In the genomic region with DNA sequence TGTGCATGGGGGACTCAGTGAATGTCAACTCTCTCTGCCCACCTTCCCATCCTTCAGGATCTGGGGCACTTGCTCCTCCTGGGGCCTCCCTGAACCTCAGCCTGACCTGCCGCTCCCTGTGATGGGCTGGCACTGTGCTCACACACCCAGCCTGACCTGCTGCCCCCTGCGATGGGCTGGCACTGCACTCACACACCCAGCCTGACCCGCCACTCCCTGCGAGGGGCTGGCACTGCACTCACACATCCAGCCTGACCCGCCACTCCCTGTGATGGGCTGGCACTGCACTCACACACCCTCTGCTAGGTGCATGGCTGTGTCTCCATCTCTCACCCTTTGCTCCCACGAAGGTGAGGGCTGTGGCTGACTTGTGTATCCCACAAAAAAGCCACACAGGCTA, we compare ENCODE assay signal across 1 cellular context.
TF ChIP-seq lines count a peak whose summit lies in the region.

No MANE protein-coding gene starts in this region.

TF ChIP-seq in H1, 55 proteins besides CTCF, POLR2A, EP300 and RAD21 (continued from another document):
- no peak for TF ChIP-seq NANOG (IDR thresholded peaks at IDR 0.05; ENCODE audit: insufficient read depth, low read depth, low read length, poor library complexity, severe bottlenecking)
- no peak for TF ChIP-seq HDAC2 (IDR thresholded peaks at IDR 0.05; ENCODE audit: borderline replicate concordance in 1 of 2, low read depth in 2 of 2, low read length in 2 of 2)
- no peak for TF ChIP-seq POU5F1 (IDR thresholded peaks at IDR 0.05; ENCODE audit: low read depth, low read length)
- no peak for TF ChIP-seq BRCA1 (IDR thresholded peaks at IDR 0.05; ENCODE audit: low read depth, low read length)
- no peak for TF ChIP-seq SP1 (IDR thresholded peaks at IDR 0.05; ENCODE audit: low read depth, low read length)
- TF ChIP-seq MAFK (IDR thresholded peaks at IDR 0.05; ENCODE audit: low read depth, low read length): no peak
- no peak for TF ChIP-seq SIN3A (conservative IDR thresholded peaks at IDR 0.05 in 1 of 2, IDR thresholded peaks at IDR 0.05 in 1 of 2; ENCODE audit: low read depth in 1 of 2, low read length in 2 of 2)
- no peak for TF ChIP-seq TCF12 (IDR thresholded peaks at IDR 0.05; ENCODE audit: low read depth, low read length)
- TF ChIP-seq TAF1 (IDR thresholded peaks at IDR 0.05; ENCODE audit: low read depth, low read length): no peak
- no peak for TF ChIP-seq SP2 (IDR thresholded peaks at IDR 0.05; ENCODE audit: low read length)
- no peak for TF ChIP-seq SIX5 (IDR thresholded peaks at IDR 0.05; ENCODE audit: low read depth, low read length)
- TF ChIP-seq SRF (IDR thresholded peaks at IDR 0.05; ENCODE audit: low read depth, low read length): no peak
